ENCODE assay signal across 21 cellular contexts in genomic region chr6:142548571-142548970, GRCh38.
"Had no signal": no experiment of that assay in that cellular context is flagged by ENCODE, and none has a peak within 500 bp of the region (broad histone marks: within the 10 kb centered on the region; RNA-seq: fewer than 3 reads in every experiment).

No MANE protein-coding gene starts in this region.

- DNase-seq: cortex of kidney; dorsolateral prefrontal cortex; effector CD8-positive, alpha-beta T cell; foreskin melanocyte; heart left ventricle; hippocampal formation; left lung; natural killer cell; posterior cingulate gyrus; sigmoid colon; stimulated activated CD4-positive, alpha-beta T cell treated with anti-CD3 and anti-CD28 coated beads, Interleukin-2, amount 100 ng/mL, for 24 hours; stimulated activated CD4-positive, alpha-beta T cell treated with anti-CD3 and anti-CD28 coated beads, Interleukin-4, amount 100 ng/mL, for 4 hours; stimulated activated naive B cell treated with anti-CD40 and anti-IgM and Interleukin-4, amounts not matched to agents 10 μg/mL and 1 μg/mL and 100 μg/mL, for 72 hours; stimulated activated naive CD8-positive, alpha-beta T cell treated with anti-CD3 and anti-CD28 coated beads, Interleukin-15, amount 100 ng/mL, for 72 hours; testis; upper lobe of right lung had no signal

- H3K4me3 Mint-ChIP-seq: natural killer cell; neural crest cell; stimulated activated naive B cell treated with anti-CD40 and anti-IgM and Interleukin-4, amounts not matched to agents 10 μg/mL and 1 μg/mL and 100 μg/mL, for 72 hours; stimulated activated naive CD8-positive, alpha-beta T cell treated with anti-CD3 and anti-CD28 coated beads, Interleukin-15, amount 100 ng/mL, for 72 hours had no signal

- H3K27me3 Mint-ChIP-seq: stimulated activated naive CD8-positive, alpha-beta T cell treated with anti-CD3 and anti-CD28 coated beads, Interleukin-15, amount 100 ng/mL, for 72 hours had no signal

- H3K4me3 ChIP-seq: dorsolateral prefrontal cortex, heart left ventricle, left lung, right atrium auricular region, sigmoid colon, skin epidermis, testis, tibial nerve, upper lobe of right lung, vagina had no signal

- H3K9me3 Mint-ChIP-seq: natural killer cell; neural crest cell; stimulated activated naive B cell treated with anti-CD40 and anti-IgM and Interleukin-4, amounts not matched to agents 10 μg/mL and 1 μg/mL and 100 μg/mL, for 72 hours; stimulated activated naive CD8-positive, alpha-beta T cell treated with anti-CD3 and anti-CD28 coated beads, Interleukin-15, amount 100 ng/mL, for 72 hours had no signal

- H3K9me3 ChIP-seq: heart left ventricle, left lung, right atrium auricular region, sigmoid colon, testis, tibial nerve, upper lobe of right lung, vagina had no signal

- H3K4me1 ChIP-seq: left lung, right atrium auricular region, sigmoid colon, testis, tibial nerve, upper lobe of right lung had no signal

- H3K36me3 Mint-ChIP-seq: natural killer cell; stimulated activated naive B cell treated with anti-CD40 and anti-IgM and Interleukin-4, amounts not matched to agents 10 μg/mL and 1 μg/mL and 100 μg/mL, for 72 hours had no signal

- ATAC-seq: heart left ventricle; left lung; natural killer cell; stimulated activated naive B cell treated with anti-CD40 and anti-IgM and Interleukin-4, amounts not matched to agents 10 μg/mL and 1 μg/mL and 100 μg/mL, for 72 hours; stimulated activated naive CD8-positive, alpha-beta T cell treated with anti-CD3 and anti-CD28 coated beads, Interleukin-15, amount 100 ng/mL, for 72 hours; upper lobe of right lung had no signal

- H3K4me1 Mint-ChIP-seq: natural killer cell; neural crest cell; stimulated activated naive B cell treated with anti-CD40 and anti-IgM and Interleukin-4, amounts not matched to agents 10 μg/mL and 1 μg/mL and 100 μg/mL, for 72 hours had no signal

- H3K27ac Mint-ChIP-seq: natural killer cell; stimulated activated naive B cell treated with anti-CD40 and anti-IgM and Interleukin-4, amounts not matched to agents 10 μg/mL and 1 μg/mL and 100 μg/mL, for 72 hours had no signal

- H3K36me3 ChIP-seq: heart left ventricle, left lung, right atrium auricular region, sigmoid colon, tibial nerve, upper lobe of right lung, vagina had no signal

- H3K27me3 ChIP-seq: left lung, right atrium auricular region, sigmoid colon, testis, tibial nerve, upper lobe of right lung, vagina had no signal

- H3K27ac ChIP-seq: dorsolateral prefrontal cortex, heart left ventricle, left lung, right atrium auricular region, sigmoid colon, skin epidermis, testis, tibial nerve, upper lobe of right lung, vagina had no signal
